16 cellular contexts compared by ENCODE assay signal in the genomic region with DNA sequence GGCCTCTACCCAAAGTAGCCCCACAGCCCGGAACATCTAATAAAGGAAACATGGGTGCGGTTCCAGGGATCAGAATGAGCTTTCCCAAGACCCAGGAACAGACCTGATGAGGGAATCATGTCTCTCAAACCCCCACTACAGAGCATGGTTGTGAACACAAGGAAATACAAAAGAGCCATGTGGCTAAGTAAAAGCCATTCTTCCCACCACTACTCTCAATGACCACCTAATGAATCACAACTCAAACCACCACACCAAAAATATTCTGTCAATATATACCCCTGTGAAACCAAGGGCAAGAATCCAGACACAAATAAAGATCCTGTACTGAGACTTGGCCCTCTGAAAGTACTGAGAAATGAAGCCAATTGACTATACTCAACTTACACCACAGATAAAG. TPM values are rescaled to one million over a fixed set of nuclear protein-coding genes. Genes with fewer than 3 reads are reported as not detected.
DNase-seq lines count a peak whose midpoint lies in the region; ATAC-seq and TF ChIP-seq lines count a peak whose summit lies in the region.
"Had no signal": no experiment of that assay in that cellular context is flagged by ENCODE, and none has a peak within 500 bp of the region (broad histone marks: within the 10 kb centered on the region; RNA-seq: fewer than 3 reads in every experiment).

No MANE protein-coding gene starts in this region.

- peak; percentile 48 for DNase-seq in LHCN-M2 (ENCODE audit: low read depth)
- DNase-seq in astrocyte of the spinal cord (ENCODE audit: low read depth, low spot score), result peak; percentile 7
- DNase-seq in neural progenitor cell (ENCODE audit: low spot score), result no peak
- no peak for DNase-seq in middle frontal gyrus (ENCODE audit: extremely low spot score, low spot score)
- DNase-seq in NCI-H187 (lab: John Stamatoyannopoulos, UW), result no peak
- no peak for DNase-seq in nephron progenitor cell
- DNase-seq: BE2C; C1 segment of cervical spinal cord; CD4-positive, CD25-positive, alpha-beta regulatory T cell; CD8-positive, alpha-beta memory T cell; COR-L47; DMS 273 treated with DMSO at 0.1 percent for 48 hours; H9 had no signal

- in situ Hi-C loops in astrocyte of the spinal cord (cut with HindIII; ENCODE audit: low sequenced_read_pairs), result no loop called here

- peak overlapping the region; percentile 37 for H2AFZ ChIP-seq in neural progenitor cell (replicated peaks)

- H3K9ac ChIP-seq in neural progenitor cell, result no peak overlapping the region

- H3K4me3 Mint-ChIP-seq in neural progenitor cell (no peak overlapping the region), nephron progenitor cell (no peak overlapping the region)
- H3K4me3 Mint-ChIP-seq: CD4-positive, CD25-positive, alpha-beta regulatory T cell; CD8-positive, alpha-beta memory T cell; H9 had no signal

- H3K27ac Mint-ChIP-seq in neural progenitor cell (no peak overlapping the region), nephron progenitor cell (no peak overlapping the region)
- H3K27ac Mint-ChIP-seq: CD4-positive, CD25-positive, alpha-beta regulatory T cell; CD8-positive, alpha-beta memory T cell; H9 had no signal

- H3K4me2 ChIP-seq in neural progenitor cell, result no peak overlapping the region

- ATAC-seq in HG02798 (IDR thresholded peaks at IDR 0.05; ENCODE audit: poor library complexity, unreplicated experiment), result no peak

- TF ChIP-seq CTCF in astrocyte of the spinal cord (IDR thresholded peaks at IDR 0.05; ENCODE audit: low read depth, low read length) (no peak), neural progenitor cell (IDR thresholded peaks at IDR 0.05) (no peak), nephron progenitor cell (IDR thresholded peaks at IDR 0.05) (no peak)

- H3K4me3 ChIP-seq in astrocyte of the spinal cord (ENCODE audit: low read depth, low read length) (no peak overlapping the region), neural progenitor cell (no peak overlapping the region)

- H3K4me1 Mint-ChIP-seq in neural progenitor cell (no peaks in the 10 kb centered on the region), nephron progenitor cell (no peaks in the 10 kb centered on the region)
- H3K4me1 Mint-ChIP-seq: CD4-positive, CD25-positive, alpha-beta regulatory T cell; CD8-positive, alpha-beta memory T cell had no signal

- H3K27me3 Mint-ChIP-seq in neural progenitor cell (ENCODE audit: insufficient read depth, low read depth) (no peaks in the 10 kb centered on the region), nephron progenitor cell (ENCODE audit: low read depth, poor library complexity) (no peaks in the 10 kb centered on the region)
- H3K27me3 Mint-ChIP-seq: CD4-positive, CD25-positive, alpha-beta regulatory T cell had no signal

- H4K20me1 ChIP-seq in neural progenitor cell (ENCODE audit: low read depth), result no peaks in the 10 kb centered on the region

- no peaks in the 10 kb centered on the region for H3K9me3 ChIP-seq in neural progenitor cell (ENCODE audit: low read depth)
- H3K9me3 ChIP-seq: BE2C had no signal

- no peaks in the 10 kb centered on the region for H3K27me3 ChIP-seq in neural progenitor cell
- H3K27me3 ChIP-seq: BE2C had no signal

- peaks cover 3% of the 10 kb centered on the region for H3K36me3 Mint-ChIP-seq in neural progenitor cell
- peaks cover 5% of the 10 kb centered on the region for H3K36me3 Mint-ChIP-seq in nephron progenitor cell (ENCODE audit: low read depth)
- H3K36me3 Mint-ChIP-seq: CD4-positive, CD25-positive, alpha-beta regulatory T cell; CD8-positive, alpha-beta memory T cell had no signal

- H3K4me1 ChIP-seq in neural progenitor cell, result no peaks in the 10 kb centered on the region
- H3K4me1 ChIP-seq: BE2C had no signal

- no peaks in the 10 kb centered on the region for H3K36me3 ChIP-seq in neural progenitor cell
- H3K36me3 ChIP-seq: BE2C had no signal

- no peak overlapping the region for H3K27ac ChIP-seq in neural progenitor cell

- no peaks in the 10 kb centered on the region for H3F3A ChIP-seq in neural progenitor cell (ENCODE audit: low read depth)

- H3K9me3 Mint-ChIP-seq in neural progenitor cell (peaks cover 34% of the 10 kb centered on the region), nephron progenitor cell (peaks cover 37% of the 10 kb centered on the region)

- H3K79me2 ChIP-seq in neural progenitor cell (ENCODE audit: low read depth), result no peaks in the 10 kb centered on the region

RNA-seq across cellular contexts. Expression of a gene that starts 20.9 kb away (rescaled TPM):
- total RNA-seq in LHCN-M2 (2014; rRNA removed) (0.26 and 12.9 TPM in 2 replicates), neural progenitor cell (ENCODE audit: low replicate concordance) (0.43 and 0.95 TPM in 2 replicates)
- polyA plus RNA-seq in LHCN-M2 (2012), result 0.05 TPM
- total RNA-seq: A172; CD4-positive, CD25-positive, alpha-beta regulatory T cell; CD8-positive, alpha-beta memory T cell; HT-29 had no signal
- polyA plus RNA-seq: CD4-positive, CD25-positive, alpha-beta regulatory T cell; CD8-positive, alpha-beta memory T cell had no signal

Comparison
In these comparisons a context has a peak if more than half of its experiments do, and no peak if none do; other contexts are left out.
1. DNase-seq: peak in LHCN-M2 (single experiment) and astrocyte of the spinal cord (single experiment); none in neural progenitor cell (single experiment), middle frontal gyrus (single experiment), NCI-H187 (0 of 2) and nephron progenitor cell (single experiment).